23 cellular contexts compared by ENCODE assay signal in the genomic region with DNA sequence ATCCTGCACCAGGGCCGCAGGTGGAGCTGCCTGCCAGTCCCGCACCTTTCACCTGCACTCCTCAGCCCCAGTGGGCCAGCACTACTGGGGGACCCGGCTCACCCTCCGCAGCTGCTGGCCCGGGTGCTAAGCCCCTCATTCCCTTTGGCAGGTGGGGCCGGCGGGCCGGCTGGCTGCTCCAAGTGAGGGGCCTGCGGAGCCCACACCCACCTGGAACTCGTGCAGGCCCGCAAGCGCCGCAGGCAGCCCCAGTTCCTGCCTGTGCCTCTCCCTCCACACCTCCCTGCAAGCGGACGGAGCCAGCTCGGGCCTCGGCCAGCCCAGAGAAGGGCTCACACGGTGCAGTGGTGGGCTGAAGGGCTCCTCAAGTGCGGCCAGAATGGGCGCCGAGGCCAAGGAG.
DNase-seq lines count a peak whose midpoint lies in the region; ATAC-seq and TF ChIP-seq lines count a peak whose summit lies in the region.
"Had no signal": no experiment of that assay in that cellular context is flagged by ENCODE, and none has a peak within 500 bp of the region (broad histone marks: within the 10 kb centered on the region; RNA-seq: fewer than 3 reads in every experiment).

No MANE protein-coding gene starts in this region.

- CTCF ChIA-PET in PC-3 (lab: Charles Lee), result no interaction called here

- ATAC-seq in Right ventricle myocardium inferior, result no peak
- ATAC-seq in PC-3, result no peak
- ATAC-seq: A549, GM12878, HCT116 had no signal

- H3K79me2 ChIP-seq in PC-3 (ENCODE audit: low read length), result no peaks in the 10 kb centered on the region

- no peaks in the 10 kb centered on the region for H4K20me1 ChIP-seq in PC-3 (ENCODE audit: low read length)
- H4K20me1 ChIP-seq: BLaER1 treated with 17β-estradiol and CSF1 and Interleukin-3, amounts not matched to agents 10 nM and 100 nM had no signal

- TF ChIP-seq CTCF in chondrocyte (IDR thresholded peaks at IDR 0.05) (no peak), PC-3 (conservative IDR thresholded peaks at IDR 0.05; ENCODE audit: low read depth, low read length) (no peak)

- BruUV-seq in PC-3 (replicated peaks; lab: Mats Ljungman, UMichigan), result no TSS peak

- H3K27ac Mint-ChIP-seq in chondrocyte (ENCODE audit: unreplicated experiment), result no peak overlapping the region
- H3K27ac Mint-ChIP-seq: CD14-positive monocyte; CD4-positive, alpha-beta T cell; CD8-positive, alpha-beta memory T cell had no signal

- H3K36me3 Mint-ChIP-seq in chondrocyte (ENCODE audit: low read depth), result no peaks in the 10 kb centered on the region
- H3K36me3 Mint-ChIP-seq: CD14-positive monocyte; CD8-positive, alpha-beta memory T cell had no signal

- no peaks in the 10 kb centered on the region for H3K36me3 ChIP-seq in PC-3 (ENCODE audit: low read depth, low read length)
- H3K36me3 ChIP-seq: BE2C; BLaER1 treated with 17β-estradiol and CSF1 and Interleukin-3, amounts not matched to agents 10 nM and 100 nM had no signal

- H3K27me3 ChIP-seq in PC-3 (ENCODE audit: low read length), result no peaks in the 10 kb centered on the region
- H3K27me3 ChIP-seq: BE2C; BLaER1 treated with 17β-estradiol and CSF1 and Interleukin-3, amounts not matched to agents 10 nM and 100 nM had no signal

- H2AFZ ChIP-seq in PC-3 (ENCODE audit: low read length), result no peak overlapping the region
- H2AFZ ChIP-seq: GM23248 had no signal

- H3K4me3 Mint-ChIP-seq in chondrocyte (ENCODE audit: unreplicated experiment), result no peak overlapping the region
- H3K4me3 Mint-ChIP-seq: CD14-positive monocyte; CD4-positive, alpha-beta T cell; CD8-positive, alpha-beta memory T cell had no signal

- H3K4me1 ChIP-seq in PC-3 (ENCODE audit: insufficient read depth, low read length), result no peaks in the 10 kb centered on the region
- H3K4me1 ChIP-seq: A549; BE2C; BLaER1 treated with 17β-estradiol and CSF1 and Interleukin-3, amounts not matched to agents 10 nM and 100 nM had no signal

- no peak overlapping the region for H3K27ac ChIP-seq in PC-3 (ENCODE audit: low read length)
- H3K27ac ChIP-seq: A549; BLaER1 treated with 17β-estradiol and CSF1 and Interleukin-3, amounts not matched to agents 10 nM and 100 nM; GM23248 had no signal

- no peaks in the 10 kb centered on the region for H3F3A ChIP-seq in PC-3 (ENCODE audit: low read length, unreplicated experiment)

- intact Hi-C loops in Right ventricle myocardium inferior (cut with DNase I) (no loop called here), cardiac septum (cut with DNase I) (no loop called here), posterior vena cava (cut with DNase I) (no loop called here), PC-3 (cut with micrococcal nuclease) (no loop called here)

- no peaks in the 10 kb centered on the region for H3K9me2 ChIP-seq in PC-3 (replicated peaks; ENCODE audit: low read length)

- POLR2A ChIA-PET in PC-3 (lab: Charles Lee; ENCODE audit: unreplicated experiment), result no interaction called here

- H3K9me3 Mint-ChIP-seq in chondrocyte (ENCODE audit: low read depth), result no peaks in the 10 kb centered on the region

- no peaks in the 10 kb centered on the region for H3K27me3 Mint-ChIP-seq in chondrocyte (ENCODE audit: low read depth)
- H3K27me3 Mint-ChIP-seq: CD4-positive, alpha-beta T cell; CD8-positive, alpha-beta memory T cell had no signal

- no peak overlapping the region for H3K4me3 ChIP-seq in PC-3 (ENCODE audit: low read length)
- H3K4me3 ChIP-seq: A549; BLaER1 treated with 17β-estradiol and CSF1 and Interleukin-3, amounts not matched to agents 10 nM and 100 nM; GM12878; GM23248 had no signal

- no peaks in the 10 kb centered on the region for H3K9me3 ChIP-seq in PC-3 (ENCODE audit: low read length)
- H3K9me3 ChIP-seq: A549, BE2C had no signal

- H3K9ac ChIP-seq in PC-3 (ENCODE audit: low read length), result no peak overlapping the region
- H3K9ac ChIP-seq: BLaER1 treated with 17β-estradiol and CSF1 and Interleukin-3, amounts not matched to agents 10 nM and 100 nM; GM23248 had no signal

- DNase-seq in Right ventricle myocardium inferior (ENCODE audit: missing footprints) (peak; percentile 39), cardiac septum (ENCODE audit: low spot score) (no peak), chondrocyte (ENCODE audit: low spot score) (peak; percentile 90), posterior vena cava (ENCODE audit: low spot score) (peak; percentile 81), PC-3 (no peak), HCEC 1CT (no peak)
- DNase-seq: 8988T; ACHN; AML-193; BE2C; CD4-positive, alpha-beta T cell; CD8-positive, alpha-beta memory T cell; DMS 273 treated with DMSO at 0.1 percent for 48 hours; DMS79; EL; GDM1; GM23248; H7 had no signal

- H3K4me1 Mint-ChIP-seq in chondrocyte (ENCODE audit: low read depth), result no peaks in the 10 kb centered on the region
- H3K4me1 Mint-ChIP-seq: CD14-positive monocyte; CD8-positive, alpha-beta memory T cell had no signal

- no peak overlapping the region for H3K4me2 ChIP-seq in PC-3 (ENCODE audit: low read length)
- H3K4me2 ChIP-seq: A549; BLaER1 treated with 17β-estradiol and CSF1 and Interleukin-3, amounts not matched to agents 10 nM and 100 nM had no signal

Comparison
In these comparisons a context has a peak if more than half of its experiments do, and no peak if none do; other contexts are left out.
1. DNase-seq: peak in Right ventricle myocardium inferior (single experiment), chondrocyte (single experiment) and posterior vena cava (single experiment); none in cardiac septum (single experiment), PC-3 (single experiment) and HCEC 1CT (single experiment).